In the genomic region with DNA sequence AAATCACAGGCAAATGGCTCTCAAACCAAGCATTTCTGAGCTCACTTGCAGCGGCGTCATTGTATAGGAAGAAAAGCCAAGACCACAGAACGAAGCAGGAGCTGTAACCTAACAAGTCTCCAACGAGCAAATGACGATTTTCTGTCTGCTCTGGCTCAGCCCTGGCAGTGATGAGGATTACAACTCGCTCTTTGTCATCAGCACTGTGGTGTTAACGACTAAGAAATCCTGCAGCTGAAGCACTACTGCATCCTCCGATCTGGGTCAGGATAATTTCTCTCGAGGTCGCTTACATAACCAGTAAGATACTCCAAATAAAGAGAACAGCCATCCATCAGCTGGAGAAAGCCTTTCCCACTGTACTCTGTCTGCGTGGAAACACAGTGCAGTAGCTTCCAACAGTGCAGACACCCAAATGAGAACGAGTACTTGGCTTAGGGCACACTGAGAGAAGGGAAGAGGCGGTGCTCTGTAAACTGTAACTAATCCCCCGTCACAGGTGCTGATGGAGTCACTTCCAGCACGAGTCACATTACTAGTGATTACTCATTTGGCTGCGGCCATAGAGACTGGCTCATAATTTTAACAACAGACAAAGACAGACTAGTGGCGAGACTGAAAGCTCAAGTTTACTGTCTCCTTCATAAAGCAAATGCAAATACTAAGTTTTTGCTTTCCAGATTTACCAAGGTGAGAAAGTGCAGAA, we compare ENCODE assay signal across 8 cellular contexts.
DNase-seq lines count a peak whose midpoint lies in the region; FAIRE-seq and TF ChIP-seq lines count a peak whose summit lies in the region.

No MANE protein-coding gene starts in this region.

- DNase-seq in H54 (ENCODE audit: insufficient read length, low spot score) (peak; percentile 57), SHP77 (lab: John Stamatoyannopoulos, UW) (peak; percentile 67 to 79), germinal center (ENCODE audit: low spot score) (peak; percentile 74), nucleus accumbens (lab: John Stamatoyannopoulos, UW) (peak; percentile 6 to 89 (median 72))
- peak; percentile 91 for DNase-seq in activated naive CD4-positive, alpha-beta T cell treated with anti-CD3 and anti-CD28 coated beads for 36 hours

- H3K36me3 Mint-ChIP-seq in activated naive CD4-positive, alpha-beta T cell treated with anti-CD3 and anti-CD28 coated beads for 36 hours (ENCODE audit: low read depth) = peaks cover 4% of the 10 kb centered on the region

- H3K79me2 ChIP-seq in Loucy (ENCODE audit: insufficient read depth, low read length) = peaks cover 79% of the 10 kb centered on the region

- CTCF ChIA-PET in activated naive CD4-positive, alpha-beta T cell treated with anti-CD3 and anti-CD28 coated beads for 36 hours (lab: Charles Lee) = interaction anchor here (0.7 to 2.0 kb wide), 8 partner anchors 12 to 581 kb away, joined by 3 to 13 read pairs (median 3); partner anchors contain the start of gene JMJD1C

- peaks cover 39% of the 10 kb centered on the region for H4K20me1 ChIP-seq in Loucy (ENCODE audit: insufficient read depth, low read length, poor library complexity, severe bottlenecking)

- H3K4me1 Mint-ChIP-seq in activated naive CD4-positive, alpha-beta T cell treated with anti-CD3 and anti-CD28 coated beads for 36 hours (ENCODE audit: low read depth) = peaks cover 22% of the 10 kb centered on the region

- peak overlapping the region; percentile 92 for H3K4me2 ChIP-seq in Loucy (ENCODE audit: low read depth, low read length, poor library complexity, severe bottlenecking)

- H3K9me2 ChIP-seq in Loucy (replicated peaks; ENCODE audit: low read depth, low read length) = no peaks in the 10 kb centered on the region

- intact Hi-C loops in activated naive CD4-positive, alpha-beta T cell treated with anti-CD3 and anti-CD28 coated beads for 36 hours (cut with micrococcal nuclease) = loop anchor here (1.0 to 10.0 kb wide), 20 partner anchors 33 to 1367 kb away; partner anchors contain the start of genes ARID5B, EGR2 and NRBF2

- FAIRE-seq in G401.6 (lab: Jason Lieb, UNC) (peak; percentile 99), H54 (lab: Jason Lieb, UNC) (peak; percentile 100)

- no peaks in the 10 kb centered on the region for H3K36me3 ChIP-seq in Loucy (ENCODE audit: insufficient read depth, low read length)

- H3K27me3 ChIP-seq in Loucy (ENCODE audit: insufficient read depth, low read length, poor library complexity, severe bottlenecking) = no peaks in the 10 kb centered on the region

- no peaks in the 10 kb centered on the region for H3K9me3 ChIP-seq in Loucy (ENCODE audit: insufficient read depth, low read depth, low read length)

- peak; percentile 37 for TF ChIP-seq CTCF in Loucy (conservative IDR thresholded peaks at IDR 0.05; ENCODE audit: low read length)

- H3K4me3 Mint-ChIP-seq in activated naive CD4-positive, alpha-beta T cell treated with anti-CD3 and anti-CD28 coated beads for 36 hours = peak overlapping the region; percentile 88

- peak; percentile 61 for TF ChIP-seq POLR2A in H54 (IDR thresholded peaks at IDR 0.05; ENCODE audit: low read depth, low read length)

- no peaks in the 10 kb centered on the region for H3K9me3 Mint-ChIP-seq in activated naive CD4-positive, alpha-beta T cell treated with anti-CD3 and anti-CD28 coated beads for 36 hours

- H3K27ac Mint-ChIP-seq in activated naive CD4-positive, alpha-beta T cell treated with anti-CD3 and anti-CD28 coated beads for 36 hours = peak overlapping the region; percentile 98

- H3K9ac ChIP-seq in Loucy (ENCODE audit: low read depth, low read length, poor library complexity, severe bottlenecking) = peak overlapping the region; percentile 79

- H3F3A ChIP-seq in Loucy (ENCODE audit: low read depth) = no peaks in the 10 kb centered on the region

- peak overlapping the region; percentile 89 for H3K27ac ChIP-seq in temporal lobe (ENCODE audit: low read depth, low read length)

- peaks cover 30% of the 10 kb centered on the region for H3K4me1 ChIP-seq in Loucy (ENCODE audit: insufficient read depth, low read length, poor library complexity, severe bottlenecking)

- peak overlapping the region; percentile 84 for H3K4me3 ChIP-seq in Loucy (ENCODE audit: low read length, poor library complexity, severe bottlenecking)

- H3K27me3 Mint-ChIP-seq in activated naive CD4-positive, alpha-beta T cell treated with anti-CD3 and anti-CD28 coated beads for 36 hours (ENCODE audit: low read depth) = no peaks in the 10 kb centered on the region

- peak overlapping the region; percentile 53 for H2AFZ ChIP-seq in Loucy (ENCODE audit: low read length)

Comparison
In these comparisons a context has a peak if more than half of its experiments do, and no peak if none do; other contexts are left out.
1. Peak in every context shown above with its lines: DNase-seq, H3K4me3 ChIP-seq and H3K27ac ChIP-seq.